Comparison of ENCODE assay signal across 8 cellular contexts in genomic region chr10:22325272-22325947, GRCh38. TPM values are rescaled to one million over a fixed set of nuclear protein-coding genes. Genes with fewer than 3 reads are reported as not detected.
DNase-seq lines count a peak whose midpoint lies in the region; ATAC-seq and TF ChIP-seq lines count a peak whose summit lies in the region.

No MANE protein-coding gene starts in this region.

- no peak overlapping the region for H3K27ac Mint-ChIP-seq in neural crest cell (ENCODE audit: unreplicated experiment)

- H3K27me3 ChIP-seq in SJCRH30: peaks cover 6% of the 10 kb centered on the region
- no peaks in the 10 kb centered on the region for H3K27me3 ChIP-seq in gastroesophageal sphincter
- H3K27me3 ChIP-seq in aorta (ENCODE audit: control insufficient read depth in 1 of 2, insufficient read depth in 2 of 2, low read length in 1 of 2): no peaks in the 10 kb centered on the region

- 0% methylated on average over 12 of the region's 82 CpGs; no CpG with 5 or more reads in 1 of the 2 donors for WGBS in gastroesophageal sphincter (ENCODE audit: low coverage in 1 of 2), 2 donors
- WGBS in aorta, 2 donors: 1% methylated on average over 43 to 82 of the region's 82 CpGs

- peak; percentile 70 for ATAC-seq in gastroesophageal sphincter
- ATAC-seq in aorta (ENCODE audit: low FRiP score): peak; percentile 72

- H3K4me1 Mint-ChIP-seq in neural crest cell: peaks cover 41% of the 10 kb centered on the region

- no peaks in the 10 kb centered on the region for H3K9me3 Mint-ChIP-seq in neural crest cell

- DNase-seq in D341Med (ENCODE audit: low spot score): peak; percentile 77
- peak; percentile 90 for DNase-seq in GM20000 (ENCODE audit: low spot score)
- DNase-seq in HK-2 (ENCODE audit: unreplicated experiment): peak; percentile 61
- peak; percentile 68 to 73 for DNase-seq in SJCRH30
- peak; percentile 61 for DNase-seq in activated naive CD4-positive, alpha-beta T cell treated with anti-CD3 and anti-CD28 coated beads, Interleukin-2, amount 50 U/mL, for 16 hours
- DNase-seq in neural crest cell (ENCODE audit: low read depth, low spot score): peak; percentile 65
- peak; percentile 83 to 92 for DNase-seq in aorta

- TF ChIP-seq CTCF in GM20000 (IDR thresholded peaks at IDR 0.05; ENCODE audit: extremely low read depth, missing control alignments) (no peak), gastroesophageal sphincter (IDR thresholded peaks at IDR 0.05) (peak in 1 of 4 experiments; percentile 18), neural crest cell (conservative IDR thresholded peaks at IDR 0.05) (no peak)

- H3K9me3 ChIP-seq in SJCRH30 (replicated peaks) (no peaks in the 10 kb centered on the region), gastroesophageal sphincter (no peaks in the 10 kb centered on the region), aorta (ENCODE audit: control insufficient read depth, low read length) (no peaks in the 10 kb centered on the region)

- H3K4me3 ChIP-seq in SJCRH30 (peak overlapping the region; percentile 59), gastroesophageal sphincter (peak overlapping the region; percentile 62 to 90), aorta (ENCODE audit: low read length in 2 of 2) (peak overlapping the region; percentile 44 to 92)

- TF ChIP-seq EP300 in gastroesophageal sphincter (IDR thresholded peaks at IDR 0.05): no peak

- TF ChIP-seq POLR2A in gastroesophageal sphincter (IDR thresholded peaks at IDR 0.05): no peak

- H3K27me3 Mint-ChIP-seq in neural crest cell (ENCODE audit: low read depth): peaks cover 51% of the 10 kb centered on the region

- peak overlapping the region; percentile 96 for H3K4me3 Mint-ChIP-seq in neural crest cell

- H3K4me1 ChIP-seq in SJCRH30: peaks cover 21% of the 10 kb centered on the region
- peaks cover 10 to 48% (median 26%) of the 10 kb centered on the region in 3 donors for H3K4me1 ChIP-seq in gastroesophageal sphincter
- H3K4me1 ChIP-seq in aorta (ENCODE audit: control insufficient read depth in 1 of 2, insufficient read depth in 2 of 2, low read length in 2 of 2): peaks cover 2 to 3% of the 10 kb centered on the region in 2 donors

- peaks cover 15% of the 10 kb centered on the region for H3K36me3 Mint-ChIP-seq in neural crest cell (ENCODE audit: low read depth)

- no peak overlapping the region; the same call in 1 of the 2 replicates for H3K27ac ChIP-seq in SJCRH30
- peak overlapping the region in 3 of 4 donors; percentile 77 to 80 (median 78) for H3K27ac ChIP-seq in gastroesophageal sphincter
- H3K27ac ChIP-seq in aorta (ENCODE audit: low read depth in 1 of 2, low read length in 2 of 2): peak overlapping the region in 1 of 2 donors; percentile 52

- intact Hi-C loops in aorta (cut with DNase I): loop anchor here (10.0 kb wide), 4 partner anchors 229 to 831 kb away; partner anchors contain the start of genes DNAJC1 (in 1 of the 2) and SKIDA1 (in 1 of the 2)

- peaks cover 38% of the 10 kb centered on the region for H3K36me3 ChIP-seq in SJCRH30
- H3K36me3 ChIP-seq in gastroesophageal sphincter: peaks cover 0 to 40% of the 10 kb centered on the region in 2 donors
- peaks cover 0 to 3% of the 10 kb centered on the region in 2 donors for H3K36me3 ChIP-seq in aorta (ENCODE audit: control insufficient read depth in 1 of 2, insufficient read depth in 2 of 2, low read length in 1 of 2)

RNA-seq across cellular contexts. Expression of gene BMI1, which starts 4.5 kb away (rescaled TPM):
- total RNA-seq in SJCRH30 (2014; rRNA removed; shearing (Covaris generic)): 81.9 and 103 TPM in 2 replicates
- total RNA-seq in gastroesophageal sphincter (100 to 1,000 TPM in 2 of 4 donors, 10 to 100 TPM in 2; 70.5 to 108 (median 94.3) TPM), neural crest cell (46.4 and 49.9 TPM in 2 replicates), aorta (10 to 100 TPM; 54.8 to 55.9 TPM)
- 10 to 100 TPM; 40.8 to 61.4 TPM for polyA plus RNA-seq in aorta

RNA-seq across cellular contexts. Expression of gene COMMD3, which starts 9.2 kb away (rescaled TPM):
- total RNA-seq in SJCRH30 (2014; rRNA removed; shearing (Covaris generic)): 47.7 and 49.7 TPM in 2 replicates
- total RNA-seq in gastroesophageal sphincter (10 to 100 TPM; 17.5 to 68.6 (median 24.6) TPM), neural crest cell (31.1 and 35.1 TPM in 2 replicates), aorta (10 to 100 TPM; 38.9 to 43.7 TPM)
- 10 to 100 TPM; 60.5 to 75.8 TPM for polyA plus RNA-seq in aorta

RNA-seq across cellular contexts. Expression of gene SPAG6, which starts 19.9 kb away (rescaled TPM):
- 0.25 and 1.3 TPM in 2 replicates for total RNA-seq in SJCRH30 (2014; rRNA removed; shearing (Covaris generic))
- not detected for total RNA-seq in gastroesophageal sphincter
- total RNA-seq in neural crest cell: 1.5 and 1.6 TPM in 2 replicates
- under 1 TPM in 1 of 2 donors, not detected in 1; 0.36 TPM for total RNA-seq in aorta
- polyA plus RNA-seq in aorta: not detected
